ENCODE assay signal across 1 cellular context in the genomic region with DNA sequence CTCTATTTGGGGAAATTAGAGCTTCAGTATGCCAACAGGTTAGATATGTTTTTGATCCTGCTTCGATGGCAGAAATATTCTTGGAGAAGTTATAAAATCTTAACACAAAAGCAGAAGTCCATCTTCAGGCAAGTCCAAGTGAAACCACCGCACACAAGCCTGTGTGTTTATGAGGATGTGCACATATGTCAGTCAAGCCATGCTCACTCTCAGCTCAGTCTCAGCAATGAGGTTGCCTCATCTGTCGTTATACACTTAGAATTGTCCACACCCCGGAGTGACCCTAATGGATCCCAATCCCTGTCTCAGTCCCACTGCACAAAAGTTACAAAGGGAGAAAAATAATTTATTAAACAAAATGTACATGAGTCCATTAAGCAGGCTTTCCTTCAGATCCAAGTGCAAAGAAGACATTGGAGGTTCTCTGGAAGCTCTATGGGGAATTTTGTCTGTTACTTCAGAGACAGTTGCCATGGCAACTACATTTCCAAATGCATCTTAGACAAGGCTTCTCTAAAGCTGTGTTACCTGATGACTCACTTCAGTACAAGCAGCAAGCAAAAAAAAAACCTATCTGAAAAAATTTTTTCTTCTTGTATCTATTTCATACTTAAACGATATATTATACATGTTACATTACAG.
TF ChIP-seq lines count a peak whose summit lies in the region.

No MANE protein-coding gene starts in this region.

TF ChIP-seq in GM12878, 131 proteins besides CTCF, POLR2A, EP300 and RAD21:
- 0 out of 2 replicates have a peak, but pooled peaks have one; percentile 27 for TF ChIP-seq BMI1 (IDR thresholded peaks at IDR 0.05; ENCODE audit: borderline replicate concordance)
- TF ChIP-seq JUNB (IDR thresholded peaks at IDR 0.05), result peak; percentile 28; the same call in 1 of the 2 replicates
- TF ChIP-seq WRNIP1 (IDR thresholded peaks at IDR 0.05; ENCODE audit: borderline replicate concordance, low read depth, low read length), result no peak
